Comparison of ENCODE assay signal across 22 cellular contexts in genomic region chr9:98778251-98778650, GRCh38.
"Had no signal": no experiment of that assay in that cellular context is flagged by ENCODE, and none has a peak within 500 bp of the region (broad histone marks: within the 10 kb centered on the region; RNA-seq: fewer than 3 reads in every experiment).

No MANE protein-coding gene starts in this region.

- H3K4me3 Mint-ChIP-seq: activated CD8-positive, alpha-beta T cell treated with anti-CD3 and anti-CD28 coated beads, Interleukin-2, amount 10 ng/mL, durations not matched to agents 7 days and 5 days; activated naive CD4-positive, alpha-beta T cell treated with anti-CD3 and anti-CD28 coated beads for 36 hours; activated T-cell treated with anti-CD3 and anti-CD28 coated beads, Interleukin-2, amount 50 U/mL, for 4 hours; memory B cell; stimulated activated naive CD8-positive, alpha-beta T cell treated with anti-CD3 and anti-CD28 coated beads, Interleukin-15, Interleukin-2, amounts not matched to agents 100 ng/mL and 50 ng/mL, for 24 hours had no signal

- H3K27me3 ChIP-seq: body of pancreas, thyroid gland had no signal

- H3K27ac ChIP-seq: body of pancreas, psoas muscle, thyroid gland had no signal

- H3K9me3 Mint-ChIP-seq: activated naive CD4-positive, alpha-beta T cell treated with anti-CD3 and anti-CD28 coated beads for 36 hours; activated T-cell treated with anti-CD3 and anti-CD28 coated beads, Interleukin-2, amount 50 U/mL, for 4 hours; activated T-helper 2 cell treated with anti-CD3 and anti-CD28 coated beads, Interferon-gamma antibody, Interleukin-2, Interleukin-4, amounts not matched to agents 10 μg/mL and 5 μg/mL and 100 μg/mL, durations not matched to agents 14 hours and 24 hours and 36 hours; memory B cell; stimulated activated naive CD8-positive, alpha-beta T cell treated with anti-CD3 and anti-CD28 coated beads, Interleukin-15, Interleukin-2, amounts not matched to agents 100 ng/mL and 50 ng/mL, for 24 hours had no signal

- H3K27ac Mint-ChIP-seq: activated CD8-positive, alpha-beta T cell treated with anti-CD3 and anti-CD28 coated beads, Interleukin-2, amount 10 ng/mL, durations not matched to agents 7 days and 5 days; activated naive CD4-positive, alpha-beta T cell treated with anti-CD3 and anti-CD28 coated beads for 36 hours; activated T-helper 2 cell treated with anti-CD3 and anti-CD28 coated beads, Interferon-gamma antibody, Interleukin-2, Interleukin-4, amounts not matched to agents 10 μg/mL and 5 μg/mL and 100 μg/mL, durations not matched to agents 14 hours and 24 hours and 36 hours; memory B cell; stimulated activated naive CD8-positive, alpha-beta T cell treated with anti-CD3 and anti-CD28 coated beads, Interleukin-15, Interleukin-2, amounts not matched to agents 100 ng/mL and 50 ng/mL, for 24 hours had no signal

- H3K4me3 ChIP-seq: body of pancreas, mucosa of descending colon, psoas muscle, thyroid gland had no signal

- ATAC-seq: activated CD8-positive, alpha-beta T cell treated with anti-CD3 and anti-CD28 coated beads, Interleukin-2, amount 10 ng/mL, durations not matched to agents 7 days and 5 days; activated T-cell treated with anti-CD3 and anti-CD28 coated beads, Interleukin-2, amount 50 U/mL, for 4 hours; body of pancreas; left ventricle myocardium superior; psoas muscle; right cardiac atrium; SK-N-SH treated with all-trans-retinoic acid at 6 μM for 48 hours had no signal

- H3K9me3 ChIP-seq: body of pancreas, mucosa of descending colon, psoas muscle, thyroid gland had no signal

- H3K4me1 Mint-ChIP-seq: memory B cell had no signal

- DNase-seq: activated CD4-positive, alpha-beta T cell treated with anti-CD3 and anti-CD28 coated beads for 1 hour; activated CD4-positive, alpha-beta T cell treated with anti-CD3 and anti-CD28 coated beads, Interleukin-2, amount 50 U/mL, for 1 hour; activated CD8-positive, alpha-beta T cell treated with anti-CD3 and anti-CD28 coated beads, Interleukin-2, amount 10 ng/mL, durations not matched to agents 7 days and 5 days; activated naive CD4-positive, alpha-beta T cell treated with anti-CD3 and anti-CD28 coated beads for 36 hours; activated T-cell treated with anti-CD3 and anti-CD28 coated beads, Interleukin-2, amount 50 U/mL, for 4 hours; body of pancreas; caudate nucleus; effector CD8-positive, alpha-beta T cell; foreskin melanocyte; hippocampal formation; left ventricle myocardium superior; mucosa of descending colon; psoas muscle; right cardiac atrium; stimulated activated CD4-positive, alpha-beta T cell treated with anti-CD3 and anti-CD28 coated beads, Interleukin-12 subunit alpha, Interleukin-12 subunit beta, amount 100 ng/mL, for 4 hours; stimulated activated CD4-positive, alpha-beta T cell treated with anti-CD3 and anti-CD28 coated beads, Interleukin-4, amount 100 ng/mL, for 4 hours; substantia nigra; thyroid gland had no signal

- H3K27me3 Mint-ChIP-seq: memory B cell; stimulated activated naive CD8-positive, alpha-beta T cell treated with anti-CD3 and anti-CD28 coated beads, Interleukin-15, Interleukin-2, amounts not matched to agents 100 ng/mL and 50 ng/mL, for 24 hours had no signal

- H3K4me1 ChIP-seq: body of pancreas, psoas muscle had no signal
